8 cellular contexts compared by ENCODE assay signal in genomic region chrX:2477313-2477712, GRCh38. TPM values are rescaled to one million over a fixed set of nuclear protein-coding genes. Genes with fewer than 3 reads are reported as not detected.
A peak's percentile ranks its signal among the peaks of the same experiment; 100 is the strongest.
DNase-seq lines count a peak whose midpoint lies in the region; ATAC-seq and TF ChIP-seq lines count a peak whose summit lies in the region.
"Not testable (repeated sequence)": the region's sequence is repeated elsewhere in the genome, so short reads cannot be mapped to it uniquely, and the experiment has no call there.

No MANE protein-coding gene starts in this region.

- H3K9me3 Mint-ChIP-seq in GM23338 (peaks cover 11% of the 10 kb centered on the region), endodermal cell (peaks cover 11% of the 10 kb centered on the region)

- H3K36me3 ChIP-seq in GM23338 (ENCODE audit: insufficient read depth); body of pancreas (replicated peaks in 1 of 2; ENCODE audit: insufficient read depth in 1 of 2, low read depth in 2 of 2); endodermal cell (ENCODE audit: control insufficient read depth, insufficient read depth, low read length); lower lobe of right lung; upper lobe of right lung: not testable (repeated sequence)

- peaks cover 12% of the 10 kb centered on the region for H3K27me3 Mint-ChIP-seq in GM23338 (ENCODE audit: insufficient read depth, low read depth, poor library complexity)
- not testable (repeated sequence) for H3K27me3 Mint-ChIP-seq in endodermal cell (ENCODE audit: insufficient read depth)

- not testable (repeated sequence) for H3K4me1 ChIP-seq in GM23338 (ENCODE audit: insufficient read depth); endodermal cell (ENCODE audit: control insufficient read depth, insufficient read depth, low read length); lower lobe of right lung; upper lobe of right lung
- peaks cover 48% of the 10 kb centered on the region for H3K4me1 ChIP-seq in body of pancreas

- not testable (repeated sequence) for H3K4me3 Mint-ChIP-seq in GM23338, endodermal cell

- peaks cover 32% of the 10 kb centered on the region for H3K36me3 Mint-ChIP-seq in GM23338 (ENCODE audit: low read depth)
- H3K36me3 Mint-ChIP-seq in endodermal cell (ENCODE audit: low read depth): peaks cover 25% of the 10 kb centered on the region

- not testable (repeated sequence) for TF ChIP-seq CTCF in GM23338 (conservative IDR thresholded peaks at IDR 0.05; ENCODE audit: low read depth in 2 of 2); body of pancreas (IDR thresholded peaks at IDR 0.05); endodermal cell (conservative IDR thresholded peaks at IDR 0.05); lower lobe of right lung (IDR thresholded peaks at IDR 0.05); upper lobe of right lung (IDR thresholded peaks at IDR 0.05)

- H3K27ac ChIP-seq in GM23338 (ENCODE audit: low read depth); endodermal cell (ENCODE audit: low read depth, low read length); lower lobe of right lung; upper lobe of right lung: not testable (repeated sequence)
- H3K27ac ChIP-seq in body of pancreas: peak overlapping the region in 1 of 4 donors; percentile 3

- H3K4me3 ChIP-seq in GM23338; body of pancreas; endodermal cell (ENCODE audit: low read length); lower lobe of right lung; upper lobe of right lung: not testable (repeated sequence)

- H3K27ac Mint-ChIP-seq in GM23338: peak overlapping the region; percentile 65; the same call in 1 of the 2 replicates
- H3K27ac Mint-ChIP-seq in endodermal cell: not testable (repeated sequence)

- H3K9me3 ChIP-seq in body of pancreas; endodermal cell (ENCODE audit: control insufficient read depth, low read length); lower lobe of right lung; upper lobe of right lung: not testable (repeated sequence)

- not testable (repeated sequence) for H3K9ac ChIP-seq in endodermal cell (ENCODE audit: extremely low read depth, low read length, poor library complexity, severe bottlenecking)

- H3K9me2 ChIP-seq in GM23338 (ENCODE audit: insufficient read depth): not testable (repeated sequence)

- DNase-seq in GM23338 (ENCODE audit: low spot score): not testable (repeated sequence)
- DNase-seq in LoVo (ENCODE audit: low spot score) (peak; percentile 72), body of pancreas (peak in 2 of 4 donors; percentile 25 to 42), endodermal cell (peak; percentile 21), left colon (peak in 1 of 2 donors; percentile 42), lower lobe of right lung (peak; percentile 34), posterior vena cava (ENCODE audit: low spot score) (peak; percentile 32), upper lobe of right lung (peak; percentile 28)

- H3K79me2 ChIP-seq in GM23338 (replicated peaks; ENCODE audit: insufficient read depth): peaks cover 93% of the 10 kb centered on the region

- H3F3A ChIP-seq in GM23338 (replicated peaks; ENCODE audit: low read depth): peaks cover 15% of the 10 kb centered on the region

- not testable (repeated sequence) for H3K4me2 ChIP-seq in GM23338

- TF ChIP-seq POLR2A in body of pancreas (IDR thresholded peaks at IDR 0.05): not testable (repeated sequence)

- not testable (repeated sequence) for H2AFZ ChIP-seq in GM23338

- not testable (repeated sequence) for H4K20me1 ChIP-seq in GM23338 (replicated peaks; ENCODE audit: insufficient read depth)

- H3K27me3 ChIP-seq in GM23338 (ENCODE audit: insufficient read depth); body of pancreas; endodermal cell (ENCODE audit: control insufficient read depth, insufficient read depth, low read length, poor library complexity, severe bottlenecking); lower lobe of right lung (ENCODE audit: low read depth); upper lobe of right lung: not testable (repeated sequence)

- WGBS in body of pancreas, 2 donors: 46 to 57% methylated on average over 8 to 11 of the region's 11 CpGs
- WGBS in endodermal cell (ENCODE audit: insufficient coverage in 1 of 2, insufficient read length in 1 of 2), 2 experiments: 85 to 95% methylated on average over 7 to 9 of the region's 11 CpGs

- ATAC-seq in GM23338, lower lobe of right lung, upper lobe of right lung: not testable (repeated sequence)
- peak; percentile 23 for ATAC-seq in body of pancreas
- peak; percentile 76 for ATAC-seq in left colon

- H3K4me1 Mint-ChIP-seq in GM23338: peaks cover 13% of the 10 kb centered on the region
- H3K4me1 Mint-ChIP-seq in endodermal cell: not testable (repeated sequence)

- intact Hi-C loops in body of pancreas (cut with DNase I); left colon (cut with DNase I, micrococcal nuclease); lower lobe of right lung (cut with DNase I); posterior vena cava (cut with DNase I); upper lobe of right lung (cut with DNase I): not testable (repeated sequence)

RNA-seq across cellular contexts. Expression of gene DHRSX, which starts 23.5 kb away (rescaled TPM):
- 18.5 and 33.9 TPM in 2 replicates for total RNA-seq in GM23338 (2014; rRNA removed; shearing (Covaris generic))
- polyA plus RNA-seq in GM23338 (2016; fragmentation: Nextera tagmentation; extraction: Ambion mirVana): 43.0 and 44.3 TPM in 2 replicates
- 10 to 100 TPM; 14.8 to 46.5 TPM for total RNA-seq in body of pancreas
- 10 to 100 TPM; 36.5 to 45.4 TPM for total RNA-seq in endodermal cell
- polyA plus RNA-seq in endodermal cell (2013, experiment 1 of 2): 43.9 TPM
- 47.7 TPM for polyA plus RNA-seq in endodermal cell (2013, experiment 2 of 2)
- 10 to 100 TPM; 32.2 to 38.1 TPM for total RNA-seq in left colon
- total RNA-seq in lower lobe of right lung: 31.9 TPM
- 10 to 100 TPM; 16.0 to 18.9 TPM for total RNA-seq in posterior vena cava
- 34.8 TPM for total RNA-seq in upper lobe of right lung

RNA-seq across cellular contexts. Expression of gene ZBED1, which starts 23.5 kb away (rescaled TPM):
- total RNA-seq in GM23338 (2014; rRNA removed; shearing (Covaris generic)): 43.8 and 45.0 TPM in 2 replicates
- polyA plus RNA-seq in GM23338 (2016; fragmentation: Nextera tagmentation; extraction: Ambion mirVana): 16.1 and 16.4 TPM in 2 replicates
- total RNA-seq in body of pancreas (10 to 100 TPM; 35.5 to 39.2 TPM), endodermal cell (10 to 100 TPM; 55.8 to 71.9 TPM), left colon (10 to 100 TPM; 41.5 to 56.3 TPM), lower lobe of right lung (46.3 TPM), posterior vena cava (10 to 100 TPM; 33.4 to 34.1 TPM), upper lobe of right lung (40.0 TPM)
- 39.2 TPM for polyA plus RNA-seq in endodermal cell (2013, experiment 1 of 2)
- 41.0 TPM for polyA plus RNA-seq in endodermal cell (2013, experiment 2 of 2)
